8 cellular contexts compared by ENCODE assay signal in genomic region chr7:137127058-137127457, GRCh38.
"Had no signal": no experiment of that assay in that cellular context is flagged by ENCODE, and none has a peak within 500 bp of the region (broad histone marks: within the 10 kb centered on the region; RNA-seq: fewer than 3 reads in every experiment).

No MANE protein-coding gene starts in this region.

- H3K36me3 ChIP-seq: HAP-1 had no signal

- H3K9ac ChIP-seq: GM23248 had no signal

- H3K4me3 ChIP-seq: GM23248, HAP-1 had no signal

- H2AFZ ChIP-seq: GM23248 had no signal

- H3K27ac ChIP-seq: GM23248 had no signal

- FAIRE-seq: HTR-8/SVneo had no signal

- H3K9me3 ChIP-seq: HAP-1 had no signal

- ATAC-seq: HCT116 had no signal

- DNase-seq: GM23248, GOT3, H7, HFFc6, KG1 had no signal

- H3K4me1 ChIP-seq: HAP-1 had no signal
